Comparison of ENCODE assay signal across 14 cellular contexts in the genomic region with DNA sequence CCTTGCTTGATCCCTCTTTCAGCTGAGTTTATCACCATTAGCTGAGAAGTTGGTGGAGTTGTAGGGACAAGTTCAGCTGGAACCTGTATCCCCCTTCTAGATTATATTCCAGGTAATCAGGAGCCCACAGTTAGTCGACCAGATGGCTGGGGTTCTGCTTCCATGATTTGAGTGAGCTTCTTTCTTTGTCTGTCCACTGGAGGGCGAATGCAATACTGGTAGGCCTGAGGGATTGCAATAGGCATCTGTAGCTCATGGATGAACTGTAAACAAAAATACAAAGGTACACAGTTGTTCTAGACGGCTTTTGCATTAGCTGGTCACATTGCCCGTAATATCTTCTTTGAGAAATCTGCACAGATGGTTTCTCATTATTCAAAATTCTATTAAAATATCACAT.
DNase-seq lines count a peak whose midpoint lies in the region; ATAC-seq and TF ChIP-seq lines count a peak whose summit lies in the region.
"Had no signal": no experiment of that assay in that cellular context is flagged by ENCODE, and none has a peak within 500 bp of the region (broad histone marks: within the 10 kb centered on the region; RNA-seq: fewer than 3 reads in every experiment).

No MANE protein-coding gene starts in this region.

- no peaks in the 10 kb centered on the region for H3K9me3 Mint-ChIP-seq in stimulated activated naive B cell treated with anti-CD40 and anti-IgM and Interleukin-4, amounts not matched to agents 10 μg/mL and 1 μg/mL and 100 μg/mL, for 72 hours
- H3K9me3 Mint-ChIP-seq: stimulated activated effector memory CD8-positive, alpha-beta T cell treated with anti-CD3 and anti-CD28 coated beads, Interleukin-12 subunit alpha, Interleukin-12 subunit beta, amount 100 ng/mL, for 72 hours had no signal

- 62% methylated on average over 4 of the region's 4 CpGs for WGBS in hepatocyte (ENCODE audit: low lambda C conversion rate, missing lambda C conversion rate)

- H3K4me1 ChIP-seq in OCI-LY7 (ENCODE audit: insufficient read depth, low read length, poor library complexity, severe bottlenecking) (no peaks in the 10 kb centered on the region), hepatocyte (ENCODE audit: insufficient read depth) (peaks cover 27% of the 10 kb centered on the region)

- H3K27ac Mint-ChIP-seq in stimulated activated naive B cell treated with anti-CD40 and anti-IgM and Interleukin-4, amounts not matched to agents 10 μg/mL and 1 μg/mL and 100 μg/mL, for 72 hours: no peak overlapping the region
- H3K27ac Mint-ChIP-seq: activated naive CD4-positive, alpha-beta T cell treated with anti-CD3 and anti-CD28 coated beads, Interleukin-2, amount 50 U/mL, for 72 hours; stimulated activated effector memory CD8-positive, alpha-beta T cell treated with anti-CD3 and anti-CD28 coated beads, Interleukin-12 subunit alpha, Interleukin-12 subunit beta, amount 100 ng/mL, for 72 hours had no signal

- no peaks in the 10 kb centered on the region for H3K27me3 ChIP-seq in hepatocyte
- H3K27me3 ChIP-seq: gastroesophageal sphincter had no signal

- ATAC-seq in HG03175 (IDR thresholded peaks at IDR 0.05; ENCODE audit: unreplicated experiment) (no peak), HG02678 (IDR thresholded peaks at IDR 0.05; ENCODE audit: unreplicated experiment) (no peak), GM19035 (IDR thresholded peaks at IDR 0.05; ENCODE audit: unreplicated experiment) (no peak)
- ATAC-seq in stimulated activated naive B cell treated with anti-CD40 and anti-IgM and Interleukin-4, amounts not matched to agents 10 μg/mL and 1 μg/mL and 100 μg/mL, for 72 hours (replicated peaks): no peak
- ATAC-seq: activated naive CD4-positive, alpha-beta T cell treated with anti-CD3 and anti-CD28 coated beads, Interleukin-2, amount 50 U/mL, for 72 hours; gastroesophageal sphincter; stimulated activated effector memory CD8-positive, alpha-beta T cell treated with anti-CD3 and anti-CD28 coated beads, Interleukin-12 subunit alpha, Interleukin-12 subunit beta, amount 100 ng/mL, for 72 hours had no signal

- POLR2A ChIA-PET in OCI-LY7 (lab: Charles Lee): interaction anchor here (0.6 to 0.7 kb wide), 2 partner anchors 347 to 513 kb away, joined by 3 to 4 read pairs; no protein-coding TSS in a partner anchor

- no peaks in the 10 kb centered on the region for H3K4me1 Mint-ChIP-seq in stimulated activated naive B cell treated with anti-CD40 and anti-IgM and Interleukin-4, amounts not matched to agents 10 μg/mL and 1 μg/mL and 100 μg/mL, for 72 hours
- H3K4me1 Mint-ChIP-seq: stimulated activated effector memory CD8-positive, alpha-beta T cell treated with anti-CD3 and anti-CD28 coated beads, Interleukin-12 subunit alpha, Interleukin-12 subunit beta, amount 100 ng/mL, for 72 hours had no signal

- no TSS peak for BruUV-seq in OCI-LY7 (replicated peaks; lab: Mats Ljungman, UMichigan)

- H3K79me2 ChIP-seq in OCI-LY7 (ENCODE audit: insufficient read depth, low read depth, low read length) (no peaks in the 10 kb centered on the region), hepatocyte (peaks cover 66% of the 10 kb centered on the region)

- H3K36me3 ChIP-seq in OCI-LY7 (ENCODE audit: insufficient read depth, low read length): no peaks in the 10 kb centered on the region
- no peaks in the 10 kb centered on the region for H3K36me3 ChIP-seq in hepatocyte (replicated peaks; ENCODE audit: insufficient read depth, low read depth)
- H3K36me3 ChIP-seq: gastroesophageal sphincter had no signal

- H2AFZ ChIP-seq in OCI-LY7 (ENCODE audit: low read length) (no peak overlapping the region), hepatocyte (no peak overlapping the region)

- H3K27ac ChIP-seq in OCI-LY7 (ENCODE audit: low read depth, low read length, poor library complexity, severe bottlenecking) (no peak overlapping the region), hepatocyte (no peak overlapping the region)
- H3K27ac ChIP-seq: gastroesophageal sphincter had no signal

- in situ Hi-C loops in GM13977 (cut with MboI; ENCODE audit: low pct_unique_long_range_greater_than_20kb, low sequenced_read_pairs, unreplicated experiment): no loop called here

- DNase-seq in AG09319 (ENCODE audit: extremely low read depth, low read depth) (no peak), GM13977 (ENCODE audit: low spot score) (peak; percentile 11), OCI-LY7 (ENCODE audit: low spot score) (peak; percentile 8), hepatocyte (ENCODE audit: low spot score) (no peak)
- DNase-seq in stimulated activated naive B cell treated with anti-CD40 and anti-IgM and Interleukin-4, amounts not matched to agents 10 μg/mL and 1 μg/mL and 100 μg/mL, for 72 hours: no peak
- DNase-seq: NCI-H1436, posterior cingulate gyrus, T-helper 9 cell had no signal

- no peaks in the 10 kb centered on the region for H3K9me3 ChIP-seq in OCI-LY7 (ENCODE audit: low read length)
- H3K9me3 ChIP-seq in hepatocyte (ENCODE audit: low read depth): no peaks in the 10 kb centered on the region
- H3K9me3 ChIP-seq: gastroesophageal sphincter had no signal

- no peaks in the 10 kb centered on the region for H3K9me2 ChIP-seq in OCI-LY7 (ENCODE audit: insufficient read depth, low read length)
- no peaks in the 10 kb centered on the region for H3K9me2 ChIP-seq in hepatocyte (replicated peaks; ENCODE audit: insufficient read depth)

- H4K20me1 ChIP-seq in OCI-LY7 (ENCODE audit: insufficient read depth, low read length) (no peaks in the 10 kb centered on the region), hepatocyte (ENCODE audit: insufficient read depth, poor library complexity, severe bottlenecking) (no peaks in the 10 kb centered on the region)

- no peak overlapping the region for H3K4me3 Mint-ChIP-seq in stimulated activated naive B cell treated with anti-CD40 and anti-IgM and Interleukin-4, amounts not matched to agents 10 μg/mL and 1 μg/mL and 100 μg/mL, for 72 hours
- H3K4me3 Mint-ChIP-seq: stimulated activated effector memory CD8-positive, alpha-beta T cell treated with anti-CD3 and anti-CD28 coated beads, Interleukin-12 subunit alpha, Interleukin-12 subunit beta, amount 100 ng/mL, for 72 hours had no signal

- TF ChIP-seq CTCF in AG09319 (IDR thresholded peaks at IDR 0.05; ENCODE audit: low read depth, low read length): peak; percentile 40
- TF ChIP-seq CTCF in GM13977 (IDR thresholded peaks at IDR 0.05; ENCODE audit: extremely low read depth, insufficient read depth, missing control alignments): peak; percentile 32
- peak; percentile 55 for TF ChIP-seq CTCF in OCI-LY7 (conservative IDR thresholded peaks at IDR 0.05; ENCODE audit: low read length)
- peak; percentile 19 for TF ChIP-seq CTCF in hepatocyte (IDR thresholded peaks at IDR 0.05; ENCODE audit: poor library complexity)

- CTCF ChIA-PET in OCI-LY7 (lab: Charles Lee; ENCODE audit: unreplicated experiment): no interaction called here

- H3K4me2 ChIP-seq in OCI-LY7 (ENCODE audit: low read length) (no peak overlapping the region), hepatocyte (no peak overlapping the region)

- no peaks in the 10 kb centered on the region for H3K27me3 Mint-ChIP-seq in stimulated activated naive B cell treated with anti-CD40 and anti-IgM and Interleukin-4, amounts not matched to agents 10 μg/mL and 1 μg/mL and 100 μg/mL, for 72 hours

- H3K36me3 Mint-ChIP-seq in stimulated activated naive B cell treated with anti-CD40 and anti-IgM and Interleukin-4, amounts not matched to agents 10 μg/mL and 1 μg/mL and 100 μg/mL, for 72 hours: no peaks in the 10 kb centered on the region
- H3K36me3 Mint-ChIP-seq: stimulated activated effector memory CD8-positive, alpha-beta T cell treated with anti-CD3 and anti-CD28 coated beads, Interleukin-12 subunit alpha, Interleukin-12 subunit beta, amount 100 ng/mL, for 72 hours had no signal

- intact Hi-C loops in OCI-LY7 (cut with micrococcal nuclease; ENCODE audit: unreplicated experiment): no loop called here

- H3K4me3 ChIP-seq in OCI-LY7 (ENCODE audit: low read depth, low read length, poor library complexity, severe bottlenecking): no peak overlapping the region
- H3K4me3 ChIP-seq in hepatocyte: no peak overlapping the region
- H3K4me3 ChIP-seq: gastroesophageal sphincter had no signal

Comparison
In these comparisons a context has a peak if more than half of its experiments do, and no peak if none do; other contexts are left out.
1. DNase-seq: peak in GM13977 (single experiment) and OCI-LY7 (single experiment); none in AG09319 (single experiment), hepatocyte (single experiment) and stimulated activated naive B cell treated with anti-CD40 and anti-IgM and Interleukin-4, amounts not matched to agents 10 μg/mL and 1 μg/mL and 100 μg/mL, for 72 hours (single experiment).
2. Peak in every context shown above with its lines, with median percentiles within 50 percentile points of each other: CTCF ChIP-seq.